ENCODE assay signal across 8 cellular contexts in genomic region chr5:153551537-153552079, GRCh38.
DNase-seq lines count a peak whose midpoint lies in the region; ATAC-seq, FAIRE-seq and TF ChIP-seq lines count a peak whose summit lies in the region.

No MANE protein-coding gene starts in this region.

- POLR2A ChIA-PET in H1 (lab: Charles Lee; ENCODE audit: partially characterized antibody) = no interaction called here

- H2BK20ac ChIP-seq in H1 (ENCODE audit: low read length) = no peak overlapping the region

- no peak overlapping the region for H3K4ac ChIP-seq in H1 (replicated peaks; ENCODE audit: insufficient read length, low read depth, low read length)

- H2BK15ac ChIP-seq in H1 (ENCODE audit: low read length) = no peak overlapping the region

- no peaks in the 10 kb centered on the region for H3K9me2 ChIP-seq in MM.1S (replicated peaks; ENCODE audit: insufficient read depth, low read length)

- no peak overlapping the region; the same call in 1 of the 2 replicates for H2BK5ac ChIP-seq in H1 (ENCODE audit: low read depth, low read length)

- H4K91ac ChIP-seq in H1 (replicated peaks; ENCODE audit: insufficient read length, low read length) = no peak overlapping the region

- no peak overlapping the region for H4K5ac ChIP-seq in H1 (ENCODE audit: insufficient read length, low read depth, low read length)

- no peaks in the 10 kb centered on the region for H3K36me3 Mint-ChIP-seq in neural crest cell (ENCODE audit: low read depth)

- no peak for TF ChIP-seq POLR2A in H1 (IDR thresholded peaks at IDR 0.05; ENCODE audit: control extremely low read depth in 1 of 2, low read depth in 2 of 2, low read length in 2 of 2)

- no peak overlapping the region for H4K8ac ChIP-seq in H1 (ENCODE audit: extremely low read depth, insufficient read depth, low read length)

- no peak overlapping the region for H2BK120ac ChIP-seq in H1 (replicated peaks; ENCODE audit: low read depth, low read length)

- H3K9me3 ChIP-seq in MM.1S (replicated peaks; ENCODE audit: insufficient read depth, low read length) (no peaks in the 10 kb centered on the region), H1 (ENCODE audit: insufficient read depth in 2 of 2, low read depth in 1 of 2, low read length in 1 of 2) (no peaks in the 10 kb centered on the region), mucosa of descending colon (no peaks in the 10 kb centered on the region)

- no peak overlapping the region for H3K56ac ChIP-seq in H1 (replicated peaks; ENCODE audit: insufficient read length, low read depth, low read length)

- WGBS in H1 (ENCODE audit: extremely low coverage in 1 of 2, insufficient coverage in 1 of 2, insufficient read length in 1 of 2, insufficient replicate concordance in 2 of 2, low coverage in 1 of 2, low lambda C conversion rate in 2 of 2, missing lambda C conversion rate in 1 of 2), 2 experiments = 38% methylated on average over 1 of the region's 1 CpG; no CpG with 5 or more reads in 1 of the 2 experiments

- no peaks in the 10 kb centered on the region for H3K36me3 ChIP-seq in MM.1S (replicated peaks; ENCODE audit: insufficient read depth, low read length)
- H3K36me3 ChIP-seq in H1 (ENCODE audit: control insufficient read depth in 2 of 4, insufficient read depth in 4 of 4, low read length in 3 of 4) = no peaks in the 10 kb centered on the region
- no peaks in the 10 kb centered on the region for H3K36me3 ChIP-seq in mucosa of descending colon (ENCODE audit: low read depth)

- peak; percentile 85 for DNase-seq in AG20443 (ENCODE audit: low spot score)
- no peak for DNase-seq in MM.1S
- DNase-seq in H1 (ENCODE audit: low read depth in 1 of 2, low spot score in 2 of 2) = peak in 1 of 2 experiments; percentile 36
- DNase-seq in neural crest cell (ENCODE audit: low read depth, low spot score) = no peak
- no peak for DNase-seq in NCI-H2029 (lab: John Stamatoyannopoulos, UW)
- DNase-seq in retina = no peak
- no peak for DNase-seq in mucosa of descending colon
- no peak for DNase-seq in activated CD4-positive, alpha-beta T cell treated with anti-CD3 and anti-CD28 coated beads, Interleukin-2, amount 50 U/mL, for 1 hour

- peak overlapping the region; percentile 80; the same call in 1 of the 2 replicates for H2BK12ac ChIP-seq in H1 (ENCODE audit: low read depth, low read length)

- no peaks in the 10 kb centered on the region for H3K79me1 ChIP-seq in H1 (ENCODE audit: low read depth, low read length)

- H4K20me1 ChIP-seq in MM.1S (ENCODE audit: insufficient read depth, low read length) (no peaks in the 10 kb centered on the region), H1 (replicated peaks in 1 of 2; ENCODE audit: control insufficient read depth in 1 of 2, insufficient read depth in 2 of 2, low read length in 2 of 2) (no peaks in the 10 kb centered on the region)

- H3K4me3 ChIP-seq in MM.1S (ENCODE audit: low read length) (no peak overlapping the region), H1 (ENCODE audit: extremely low read depth in 1 of 4, insufficient read depth in 2 of 4, low read depth in 3 of 4, low read length in 4 of 4) (no peak overlapping the region), mucosa of descending colon (no peak overlapping the region)

- no peak overlapping the region for H3K4me2 ChIP-seq in MM.1S (ENCODE audit: low read depth, low read length)
- peak overlapping the region; percentile 17 to 24; a peak in 1 of 4 replicates for H3K4me2 ChIP-seq in H1 (ENCODE audit: insufficient read depth in 1 of 2, low read depth in 2 of 2, low read length in 2 of 2)

- intact Hi-C loops in mucosa of descending colon (cut with DNase I, micrococcal nuclease) = no loop called here

- no peaks in the 10 kb centered on the region for H3K27me3 Mint-ChIP-seq in neural crest cell (ENCODE audit: low read depth)

- H3K27me3 ChIP-seq in MM.1S (replicated peaks; ENCODE audit: insufficient read depth, low read length) (no peaks in the 10 kb centered on the region), H1 (replicated peaks in 1 of 4; ENCODE audit: control insufficient read depth in 3 of 4, extremely low read depth in 1 of 4, insufficient read depth in 3 of 4, low read length in 3 of 4) (no peaks in the 10 kb centered on the region)

- no peak overlapping the region for H3K14ac ChIP-seq in H1 (ENCODE audit: insufficient read length)

- H2AFZ ChIP-seq in MM.1S (ENCODE audit: low read length) (peak overlapping the region; percentile 30; the same call in 1 of the 2 replicates), H1 (ENCODE audit: low read length) (peak overlapping the region; percentile 93)

- H3K4me1 Mint-ChIP-seq in neural crest cell = peaks cover 21% of the 10 kb centered on the region

- H3K4me1 ChIP-seq in MM.1S (ENCODE audit: low read length) = peaks cover 6% of the 10 kb centered on the region; the same call in 1 of the 2 replicates
- peaks cover 0 to 12% (median 7%) of the 10 kb centered on the region in 4 experiments; a peak in 4 of 7 replicates for H3K4me1 ChIP-seq in H1 (replicated peaks in 1 of 4; ENCODE audit: control insufficient read depth in 3 of 4, insufficient read depth in 4 of 4, low read length in 3 of 4)
- H3K4me1 ChIP-seq in mucosa of descending colon (ENCODE audit: low read depth) = no peaks in the 10 kb centered on the region

- H3K23ac ChIP-seq in H1 (ENCODE audit: insufficient read length) = no peak overlapping the region

- CTCF ChIA-PET in H1 (lab: Charles Lee; ENCODE audit: partially characterized antibody) = interaction anchor here (0.6 to 1.6 kb wide), 3 partner anchors 16 to 413 kb away, joined by 3 to 4 read pairs (median 4); no protein-coding TSS in a partner anchor

- no peak overlapping the region for H3K4me3 Mint-ChIP-seq in neural crest cell

- no peak for ATAC-seq in mucosa of descending colon

- TF ChIP-seq CTCF in MM.1S (IDR thresholded peaks at IDR 0.05; ENCODE audit: low read length) (no peak), H1 (IDR thresholded peaks at IDR 0.05; ENCODE audit: control extremely low read depth in 1 of 3, insufficient read depth in 1 of 3, low read depth in 1 of 3, low read length in 3 of 3) (no peak), neural crest cell (conservative IDR thresholded peaks at IDR 0.05) (no peak), mucosa of descending colon (IDR thresholded peaks at IDR 0.05) (no peak)

- TF ChIP-seq EP300 in H1 (IDR thresholded peaks at IDR 0.05; ENCODE audit: borderline replicate concordance in 1 of 2, low read depth in 2 of 2, low read length in 2 of 2) = no peak

- no peaks in the 10 kb centered on the region for H3F3A ChIP-seq in MM.1S (ENCODE audit: insufficient read depth, low read length)

- no peak for FAIRE-seq in H1 (lab: Jason Lieb, UNC)

- no peak overlapping the region for H3K18ac ChIP-seq in H1 (ENCODE audit: extremely low read depth, low read length)

- no peaks in the 10 kb centered on the region; the same call in 1 of the 2 replicates for H3K23me2 ChIP-seq in H1 (ENCODE audit: low read depth, low read length)

- no peak overlapping the region for H3K9ac ChIP-seq in MM.1S (ENCODE audit: low read length)
- no peak overlapping the region for H3K9ac ChIP-seq in H1 (replicated peaks in 1 of 4; ENCODE audit: extremely low read depth in 1 of 4, low read depth in 3 of 4, low read length in 3 of 4)

- peaks cover 4% of the 10 kb centered on the region for H3K9me3 Mint-ChIP-seq in neural crest cell

- H3K79me2 ChIP-seq in MM.1S (ENCODE audit: low read length) = no peaks in the 10 kb centered on the region
- H3K79me2 ChIP-seq in H1 (ENCODE audit: control insufficient read depth in 1 of 2, insufficient read depth in 2 of 2, low read length in 2 of 2) = no peaks in the 10 kb centered on the region

- peak overlapping the region; percentile 88 for H3K27ac Mint-ChIP-seq in neural crest cell (ENCODE audit: unreplicated experiment)

- H3K27ac ChIP-seq in MM.1S (ENCODE audit: low read length) = no peak overlapping the region
- no peak overlapping the region for H3K27ac ChIP-seq in H1 (ENCODE audit: low read depth, low read length)

- no peak for TF ChIP-seq RAD21 in H1 (IDR thresholded peaks at IDR 0.05 in 1 of 2, conservative IDR thresholded peaks at IDR 0.05 in 1 of 2; ENCODE audit: low read depth in 2 of 2, low read length in 2 of 2)

- H2AK5ac ChIP-seq in H1 (ENCODE audit: low read depth, low read length) = no peak overlapping the region

TF ChIP-seq in H1, 55 proteins besides CTCF, POLR2A, EP300 and RAD21:
- TF ChIP-seq USF2 (IDR thresholded peaks at IDR 0.05; ENCODE audit: low read length) = peak; percentile 47; the same call in 1 of the 2 replicates
- TF ChIP-seq BACH1 (IDR thresholded peaks at IDR 0.05; ENCODE audit: low read length) = peak; percentile 49; the same call in 1 of the 2 replicates
- TF ChIP-seq JUN (IDR thresholded peaks at IDR 0.05; ENCODE audit: low read depth, low read length) = peak; percentile 77
- 0 out of 2 replicates have a peak, but pooled peaks have one; percentile 6 for TF ChIP-seq POU5F1 (IDR thresholded peaks at IDR 0.05; ENCODE audit: low read depth, low read length)
- TF ChIP-seq TBP (IDR thresholded peaks at IDR 0.05; ENCODE audit: low read depth, low read length) = no peak
- no peak for TF ChIP-seq BRCA1 (IDR thresholded peaks at IDR 0.05; ENCODE audit: low read depth, low read length)
- TF ChIP-seq CBX8 (IDR thresholded peaks at IDR 0.05; ENCODE audit: borderline replicate concordance, low read depth, low read length) = no peak
- TF ChIP-seq JUND (IDR thresholded peaks at IDR 0.05; ENCODE audit: low read length) = peak; percentile 94
- peak; percentile 45; the same call in 1 of the 2 replicates for TF ChIP-seq MAFK (IDR thresholded peaks at IDR 0.05; ENCODE audit: low read depth, low read length)
- TF ChIP-seq GTF2F1 (IDR thresholded peaks at IDR 0.05; ENCODE audit: borderline replicate concordance, low read depth, low read length) = no peak
TF ChIP-seq in H1: peak in this region for 6.
